1 cellular context compared by ENCODE assay signal in the genomic region with DNA sequence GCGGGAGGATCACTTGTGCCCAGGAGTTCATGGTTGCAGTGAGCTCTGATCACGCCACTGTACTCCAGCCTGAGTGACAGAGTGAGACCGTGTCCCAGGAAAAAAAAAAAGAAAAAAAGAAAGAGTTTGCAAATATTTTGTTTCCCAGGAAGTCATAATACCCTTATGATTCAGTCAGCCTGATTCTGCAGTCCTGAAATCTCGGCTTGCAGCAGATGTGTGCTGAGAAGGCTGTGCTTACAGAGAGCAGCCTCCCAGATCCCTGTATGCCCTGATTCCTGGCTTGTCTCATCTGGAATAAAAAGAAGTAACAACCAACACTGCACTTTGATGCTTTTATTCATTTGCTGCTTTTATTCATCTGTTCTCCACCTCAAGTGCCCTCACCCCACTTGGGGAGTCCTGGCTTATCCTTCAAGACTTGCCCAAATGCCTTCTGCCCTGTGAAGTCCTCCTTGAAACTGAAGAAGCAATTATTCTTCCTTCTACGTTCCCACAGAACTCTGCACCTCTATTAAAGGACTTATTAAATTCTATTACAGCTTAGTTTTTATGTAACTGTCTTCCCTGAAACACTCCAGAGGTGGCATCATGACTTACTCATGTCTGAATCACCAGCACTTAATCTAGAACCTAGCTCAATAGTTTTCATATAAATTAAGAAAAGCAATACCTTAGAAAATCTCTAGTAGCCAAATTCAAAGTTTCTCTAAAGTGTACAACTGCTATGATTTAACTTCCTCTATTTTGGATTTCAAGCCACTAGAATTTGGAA.
A peak's percentile ranks its signal among the peaks of the same experiment; 100 is the strongest.
TF ChIP-seq lines count a peak whose summit lies in the region.

No MANE protein-coding gene starts in this region.

TF ChIP-seq in IMR-90, 13 proteins besides CTCF, POLR2A, EP300 and RAD21:
- TF ChIP-seq FOS (IDR thresholded peaks at IDR 0.05; ENCODE audit: low read depth, low read length) (peak; percentile 29; the same call in 1 of the 2 replicates), SMC3 (IDR thresholded peaks at IDR 0.05; ENCODE audit: low read depth, low read length) (no peak)
